8 cellular contexts compared by ENCODE assay signal in the genomic region with DNA sequence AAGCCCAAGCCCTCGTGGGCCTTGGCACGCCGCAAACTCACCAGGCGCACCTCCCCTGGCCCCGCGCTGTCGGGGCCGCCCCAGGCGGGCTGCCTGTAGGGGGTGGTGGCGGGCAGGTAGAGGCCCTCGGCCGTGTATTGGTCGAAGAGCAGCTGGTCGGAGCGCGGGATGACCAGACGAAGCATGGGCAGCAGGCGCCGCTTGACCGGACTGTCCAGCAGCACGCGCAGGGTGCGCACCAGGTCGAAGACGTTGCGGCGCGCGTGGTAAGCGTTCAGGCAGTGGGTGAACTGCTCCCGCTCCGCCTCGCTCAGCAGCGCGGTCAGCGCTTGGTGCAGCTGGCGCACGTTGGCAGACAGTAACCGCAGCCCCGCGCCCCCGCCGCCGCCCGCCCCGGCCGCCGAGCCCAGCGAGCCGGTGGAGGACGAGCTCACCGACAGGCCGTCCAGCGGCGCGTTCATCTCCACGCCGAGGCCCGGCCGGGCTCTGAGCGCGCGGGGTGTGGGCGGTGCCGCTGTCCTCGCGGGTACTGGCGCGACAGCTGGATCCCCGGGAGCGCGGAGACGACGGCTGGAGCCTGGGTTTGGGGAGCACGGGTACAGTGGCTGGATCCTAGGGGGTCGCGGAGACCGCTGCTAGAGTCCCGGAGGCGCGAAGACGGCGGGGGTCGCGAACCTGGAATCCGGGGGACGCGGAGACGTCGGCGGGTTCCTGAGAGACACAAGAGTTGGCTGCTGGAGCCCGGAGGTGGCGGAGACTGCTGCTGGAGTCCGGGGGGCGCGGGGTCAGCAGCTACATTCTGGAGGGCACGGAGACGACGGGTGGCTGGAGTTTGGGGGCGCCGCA. TPM values are rescaled to one million over a fixed set of nuclear protein-coding genes. Genes with fewer than 3 reads are reported as not detected.
DNase-seq lines count a peak whose midpoint lies in the region; ATAC-seq and TF ChIP-seq lines count a peak whose summit lies in the region.

No MANE protein-coding gene starts in this region.

- H3K27me3 ChIP-seq in SJCRH30 (peaks cover 11% of the 10 kb centered on the region), right cardiac atrium (ENCODE audit: control insufficient read depth, insufficient read depth) (no peaks in the 10 kb centered on the region), prostate gland (replicated peaks; ENCODE audit: insufficient read depth) (no peaks in the 10 kb centered on the region)

- TF ChIP-seq CTCF in prostate gland (IDR thresholded peaks at IDR 0.05) = peak in 3 of 4 experiments; percentile 26 to 63 (median 59)

- H3K27ac ChIP-seq in SJCRH30 (no peak overlapping the region), angular gyrus (ENCODE audit: low read depth, low read length) (peak overlapping the region; percentile 88), right cardiac atrium (ENCODE audit: low read length) (no peak overlapping the region), prostate gland (peak overlapping the region; percentile 75 to 83)

- intact Hi-C loops in right cardiac atrium (cut with DNase I) (loop anchor here in 1 of 4 donors (10.0 kb wide), 1 partner anchor 110 kb away; a partner anchor contains a TSS), prostate gland (cut with DNase I) (loop anchor here (5.0 kb wide), 2 partner anchors 67 to 83 kb away; a partner anchor contains a TSS)

- peak overlapping the region; percentile 79 for H3K4me3 ChIP-seq in SJCRH30
- H3K4me3 ChIP-seq in right cardiac atrium (ENCODE audit: low read length) = peak overlapping the region; percentile 87
- peak overlapping the region; percentile 56 to 61 for H3K4me3 ChIP-seq in prostate gland

- TF ChIP-seq POLR2A in prostate gland (IDR thresholded peaks at IDR 0.05) = peak; percentile 18

- no peaks in the 10 kb centered on the region for H3K9me3 ChIP-seq in SJCRH30 (replicated peaks)
- no peaks in the 10 kb centered on the region for H3K9me3 ChIP-seq in right cardiac atrium (ENCODE audit: control insufficient read depth, low read length)
- H3K9me3 ChIP-seq in prostate gland = no peaks in the 10 kb centered on the region

- no peaks in the 10 kb centered on the region for H3K36me3 ChIP-seq in SJCRH30
- no peaks in the 10 kb centered on the region for H3K36me3 ChIP-seq in prostate gland

- ATAC-seq in right cardiac atrium (peak; percentile 71 to 76), HG02852 (IDR thresholded peaks at IDR 0.05; ENCODE audit: unreplicated experiment) (no peak)

- DNase-seq in DMS79 treated with DMSO at 0.1 percent for 48 hours (lab: John Stamatoyannopoulos, UW) (peak; percentile 16), DMS79 (lab: John Stamatoyannopoulos, UW) (no peak), SJCRH30 (no peak), right cardiac atrium (peak; percentile 57 to 81 (median 81)), prostate gland (ENCODE audit: low spot score) (peak; percentile 63), pons (ENCODE audit: low spot score) (no peak)

- H3K4me1 ChIP-seq in SJCRH30 (peaks cover 8% of the 10 kb centered on the region; the same call in 1 of the 2 replicates), right cardiac atrium (ENCODE audit: control insufficient read depth, insufficient read depth, low read length) (no peaks in the 10 kb centered on the region), prostate gland (replicated peaks) (peaks cover 13% of the 10 kb centered on the region)

- WGBS in right cardiac atrium = 6% methylated on average over 101 of the region's 101 CpGs
- 3% methylated on average over 69 of the region's 101 CpGs for whole genome bisulfite sequencing in prostate gland

RNA-seq across cellular contexts. Expression of a gene that starts 0.7 kb away (rescaled TPM):
- total RNA-seq in SJCRH30 (2014; rRNA removed; shearing (Covaris generic)) = 2.5 and 3.1 TPM in 2 replicates
- total RNA-seq in right cardiac atrium (10 to 100 TPM; 12.7 to 20.3 (median 14.1) TPM), prostate gland (100 to 1,000 TPM in 1 of 2 donors, 10 to 100 TPM in 1; 13.8 to 102 TPM)
- polyA plus RNA-seq in right cardiac atrium = 7.8 TPM

Comparison
In these comparisons a context has a peak if more than half of its experiments do, and no peak if none do; other contexts are left out.
1. DNase-seq: peak in DMS79 treated with DMSO at 0.1 percent for 48 hours (single experiment), right cardiac atrium (3 of 3) and prostate gland (single experiment); none in DMS79 (single experiment), SJCRH30 (0 of 2) and pons (single experiment).
2. H3K27ac ChIP-seq: peak in angular gyrus (single experiment) and prostate gland (2 of 2); none in SJCRH30 (single experiment) and right cardiac atrium (single experiment).
3. Peak in every context shown above with its lines, with median percentiles within 50 percentile points of each other: H3K4me3 ChIP-seq.